Comparison of ENCODE assay signal across 9 cellular contexts in genomic region chr14:49977126-49977841, GRCh38.
DNase-seq lines count a peak whose midpoint lies in the region; ATAC-seq and TF ChIP-seq lines count a peak whose summit lies in the region.
"Had no signal": no experiment of that assay in that cellular context is flagged by ENCODE, and none has a peak within 500 bp of the region (broad histone marks: within the 10 kb centered on the region; RNA-seq: fewer than 3 reads in every experiment).

No MANE protein-coding gene starts in this region.

- CTCF ChIA-PET in CD8-positive, alpha-beta T cell (lab: Charles Lee): interaction anchor here (0.6 to 3.9 kb wide), 10 partner anchors 11 to 127 kb away, joined by 3 to 15 read pairs (median 4); partner anchors contain the start of gene NEMF

- H3K27ac ChIP-seq in CD8-positive, alpha-beta T cell (ENCODE audit: low read depth, low read length): peak overlapping the region; percentile 34

- peaks cover 84% of the 10 kb centered on the region for H3K4me1 Mint-ChIP-seq in CD8-positive, alpha-beta T cell (ENCODE audit: low read depth)
- H3K4me1 Mint-ChIP-seq in IgD-negative memory B cell: peaks cover 51 to 79% (median 65%) of the 10 kb centered on the region in 3 donors
- peaks cover 100% of the 10 kb centered on the region for H3K4me1 Mint-ChIP-seq in activated T-cell treated with anti-CD3 and anti-CD28 coated beads, Interleukin-2, amount 50 U/mL, for 72 hours (ENCODE audit: low read depth)

- peaks cover 65% of the 10 kb centered on the region for H3K4me1 ChIP-seq in CD8-positive, alpha-beta T cell (ENCODE audit: insufficient read depth, low read length)

- no peaks in the 10 kb centered on the region for H3K27me3 ChIP-seq in CD8-positive, alpha-beta T cell (ENCODE audit: insufficient read depth, low read length)

- H3K27me3 Mint-ChIP-seq in CD8-positive, alpha-beta T cell (ENCODE audit: low read depth): no peaks in the 10 kb centered on the region
- no peaks in the 10 kb centered on the region for H3K27me3 Mint-ChIP-seq in IgD-negative memory B cell
- no peaks in the 10 kb centered on the region for H3K27me3 Mint-ChIP-seq in activated T-cell treated with anti-CD3 and anti-CD28 coated beads, Interleukin-2, amount 50 U/mL, for 72 hours (ENCODE audit: low read depth)
- H3K27me3 Mint-ChIP-seq: natural killer cell treated with Interleukin-12 subunit alpha and Interleukin-12 subunit beta and Interleukin-15 and Interleukin-18, amount 100 ng/mL, for 72 hours had no signal

- no peaks in the 10 kb centered on the region for H3K9me3 ChIP-seq in CD8-positive, alpha-beta T cell (ENCODE audit: low read length)

- peak overlapping the region; percentile 24 for H3K4me3 ChIP-seq in CD8-positive, alpha-beta T cell (ENCODE audit: low read depth, low read length)

- H3K36me3 Mint-ChIP-seq in CD8-positive, alpha-beta T cell: no peaks in the 10 kb centered on the region
- H3K36me3 Mint-ChIP-seq in IgD-negative memory B cell: peaks cover 6% of the 10 kb centered on the region
- peaks cover 0 to 12% of the 10 kb centered on the region in 2 donors for H3K36me3 Mint-ChIP-seq in activated T-cell treated with anti-CD3 and anti-CD28 coated beads, Interleukin-2, amount 50 U/mL, for 72 hours (ENCODE audit: insufficient read depth in 2 of 2)
- H3K36me3 Mint-ChIP-seq: natural killer cell treated with Interleukin-12 subunit alpha and Interleukin-12 subunit beta and Interleukin-15 and Interleukin-18, amount 100 ng/mL, for 72 hours had no signal

- intact Hi-C loops in CD8-positive, alpha-beta T cell (cut with DNase I, micrococcal nuclease): loop anchor here in 1 of 2 experiments (10.0 kb wide), 1 partner anchor 112 kb away; no protein-coding TSS in a partner anchor

- POLR2A ChIA-PET in CD8-positive, alpha-beta T cell (lab: Charles Lee): interaction anchor here (0.6 to 3.9 kb wide), 11 partner anchors 23 to 115 kb away, joined by 3 to 24 read pairs (median 4); partner anchors contain the start of gene ARF6

- H3K9me3 Mint-ChIP-seq in CD8-positive, alpha-beta T cell: no peaks in the 10 kb centered on the region
- H3K9me3 Mint-ChIP-seq in IgD-negative memory B cell: no peaks in the 10 kb centered on the region
- no peaks in the 10 kb centered on the region for H3K9me3 Mint-ChIP-seq in activated T-cell treated with anti-CD3 and anti-CD28 coated beads, Interleukin-2, amount 50 U/mL, for 72 hours
- H3K9me3 Mint-ChIP-seq: natural killer cell treated with Interleukin-12 subunit alpha and Interleukin-12 subunit beta and Interleukin-15 and Interleukin-18, amount 100 ng/mL, for 72 hours had no signal

- peak in 4 of 7 experiments; percentile 24 to 65 (median 36) for DNase-seq in CD8-positive, alpha-beta T cell
- peak; percentile 59 to 67 for DNase-seq in activated T-cell treated with anti-CD3 and anti-CD28 coated beads, Interleukin-2, amount 50 U/mL, for 72 hours
- peak; percentile 62 for DNase-seq in stimulated activated CD4-positive, alpha-beta T cell treated with anti-CD3 and anti-CD28 coated beads, Interleukin-4, amount 100 ng/mL, for 24 hours
- no peak for DNase-seq in DMS79 (lab: John Stamatoyannopoulos, UW)
- no peak for DNase-seq in AG08395 (ENCODE audit: low spot score)
- no peak for DNase-seq in DMS114 treated with DMSO at 0.1 percent for 48 hours (lab: John Stamatoyannopoulos, UW; ENCODE audit: unreplicated experiment)

- H3K4me3 Mint-ChIP-seq in CD8-positive, alpha-beta T cell: peak overlapping the region; percentile 60
- H3K4me3 Mint-ChIP-seq in IgD-negative memory B cell: peak overlapping the region; percentile 74 to 96 (median 91)
- H3K4me3 Mint-ChIP-seq in activated T-cell treated with anti-CD3 and anti-CD28 coated beads, Interleukin-2, amount 50 U/mL, for 72 hours: peak overlapping the region; percentile 72 to 87
- H3K4me3 Mint-ChIP-seq: natural killer cell treated with Interleukin-12 subunit alpha and Interleukin-12 subunit beta and Interleukin-15 and Interleukin-18, amount 100 ng/mL, for 72 hours had no signal

- no peak for TF ChIP-seq CTCF in CD8-positive, alpha-beta T cell (IDR thresholded peaks at IDR 0.05)

- no peaks in the 10 kb centered on the region for H3K36me3 ChIP-seq in CD8-positive, alpha-beta T cell (ENCODE audit: insufficient read depth, low read length)

- peak overlapping the region; percentile 94 for H3K27ac Mint-ChIP-seq in CD8-positive, alpha-beta T cell
- H3K27ac Mint-ChIP-seq in IgD-negative memory B cell: peak overlapping the region; percentile 74 to 98 (median 97)
- peak overlapping the region; percentile 96 for H3K27ac Mint-ChIP-seq in activated T-cell treated with anti-CD3 and anti-CD28 coated beads, Interleukin-2, amount 50 U/mL, for 72 hours

- peak; percentile 79 for ATAC-seq in CD8-positive, alpha-beta T cell
- ATAC-seq in GM21423 (IDR thresholded peaks at IDR 0.05; ENCODE audit: unreplicated experiment): peak; percentile 84
- ATAC-seq in activated T-cell treated with anti-CD3 and anti-CD28 coated beads, Interleukin-2, amount 50 U/mL, for 72 hours (replicated peaks in 1 of 2): peak; percentile 82 to 87

Comparison
In these comparisons a context has a peak if more than half of its experiments do, and no peak if none do; other contexts are left out.
1. DNase-seq: peak in CD8-positive, alpha-beta T cell (4 of 7), activated T-cell treated with anti-CD3 and anti-CD28 coated beads, Interleukin-2, amount 50 U/mL, for 72 hours (2 of 2) and stimulated activated CD4-positive, alpha-beta T cell treated with anti-CD3 and anti-CD28 coated beads, Interleukin-4, amount 100 ng/mL, for 24 hours (single experiment); none in DMS79 (single experiment), AG08395 (single experiment) and DMS114 treated with DMSO at 0.1 percent for 48 hours (single experiment).
2. Peak in every context shown above with its lines, with median percentiles within 50 percentile points of each other: ATAC-seq, H3K27ac Mint-ChIP-seq and H3K4me3 Mint-ChIP-seq.